Comparison of ENCODE assay signal across 17 cellular contexts in genomic region chr1:93609536-93609935, GRCh38.
DNase-seq lines count a peak whose midpoint lies in the region; ATAC-seq and TF ChIP-seq lines count a peak whose summit lies in the region.
"Had no signal": no experiment of that assay in that cellular context is flagged by ENCODE, and none has a peak within 500 bp of the region (broad histone marks: within the 10 kb centered on the region; RNA-seq: fewer than 3 reads in every experiment).

No MANE protein-coding gene starts in this region.

- H3K9me3 Mint-ChIP-seq in chondrocyte (ENCODE audit: low read depth) (no peaks in the 10 kb centered on the region), nephron (no peaks in the 10 kb centered on the region)
- H3K9me3 Mint-ChIP-seq: activated naive CD8-positive, alpha-beta T cell treated with anti-CD3 and anti-CD28 coated beads, Interleukin-2, amount 50 U/mL, for 24 hours; natural killer cell had no signal

- DNase-seq in heart left ventricle: no peak
- no peak for DNase-seq in cardiac septum (ENCODE audit: low spot score)
- no peak for DNase-seq in chondrocyte (ENCODE audit: low spot score)
- DNase-seq in tibial artery: no peak
- no peak for DNase-seq in GM19240 (ENCODE audit: insufficient read length, low spot score)
- no peak for DNase-seq in MG63
- no peak for DNase-seq in globus pallidus (ENCODE audit: low spot score)
- DNase-seq: activated naive CD8-positive, alpha-beta T cell treated with anti-CD3 and anti-CD28 coated beads, Interleukin-2, amount 50 U/mL, for 24 hours; Calu3; natural killer cell; NCI-H1417 treated with DMSO at 0.1 percent for 48 hours; SIG-M5; spleen; stimulated activated CD4-positive, alpha-beta T cell treated with anti-CD3 and anti-CD28 coated beads, Interleukin-4, amount 100 ng/mL, for 4 hours; T-helper 1 cell had no signal

- intact Hi-C loops in heart left ventricle (cut with DNase I) (no loop called here), cardiac septum (cut with DNase I) (no loop called here), tibial artery (cut with DNase I; ENCODE audit: low total_unique reads) (no loop called here)

- H3K4me1 Mint-ChIP-seq in chondrocyte (ENCODE audit: low read depth) (peaks cover 96% of the 10 kb centered on the region), nephron (peaks cover 95% of the 10 kb centered on the region)

- H3K27ac Mint-ChIP-seq in chondrocyte (ENCODE audit: unreplicated experiment): peak overlapping the region; percentile 11
- H3K27ac Mint-ChIP-seq in nephron: peak overlapping the region; percentile 46 to 93 (median 71)
- H3K27ac Mint-ChIP-seq: natural killer cell had no signal

- H3K9me3 ChIP-seq in heart left ventricle (no peaks in the 10 kb centered on the region), tibial artery (no peaks in the 10 kb centered on the region), MG63 (no peaks in the 10 kb centered on the region)
- H3K9me3 ChIP-seq: spleen had no signal

- WGBS in heart left ventricle, 4 donors: 81 to 92% (median 85%) methylated on average over 8 of the region's 8 CpGs

- peak overlapping the region; percentile 2 to 79 (median 61) for H3K27ac ChIP-seq in heart left ventricle
- peak overlapping the region; percentile 80 to 90 for H3K27ac ChIP-seq in tibial artery
- H3K27ac ChIP-seq: spleen had no signal

- TF ChIP-seq CTCF in heart left ventricle (IDR thresholded peaks at IDR 0.05) (no peak), chondrocyte (IDR thresholded peaks at IDR 0.05) (no peak), nephron (IDR thresholded peaks at IDR 0.05; ENCODE audit: unreplicated experiment in 3 of 3) (no peak), tibial artery (IDR thresholded peaks at IDR 0.05) (no peak)

- no peak for TF ChIP-seq POLR2A in heart left ventricle (IDR thresholded peaks at IDR 0.05)

- H3K27me3 ChIP-seq in heart left ventricle (no peaks in the 10 kb centered on the region), tibial artery (no peaks in the 10 kb centered on the region), MG63 (no peaks in the 10 kb centered on the region)
- H3K27me3 ChIP-seq: BLaER1 treated with 17β-estradiol and CSF1 and Interleukin-3, amounts not matched to agents 10 nM and 100 nM; spleen had no signal

- no peaks in the 10 kb centered on the region for H3K27me3 Mint-ChIP-seq in chondrocyte (ENCODE audit: low read depth)
- H3K27me3 Mint-ChIP-seq in nephron (ENCODE audit: low read depth): peaks cover 4% of the 10 kb centered on the region

- no peaks in the 10 kb centered on the region for H3K36me3 ChIP-seq in heart left ventricle
- H3K36me3 ChIP-seq in tibial artery: no peaks in the 10 kb centered on the region
- no peaks in the 10 kb centered on the region; the same call in 1 of the 2 replicates for H3K36me3 ChIP-seq in MG63
- H3K36me3 ChIP-seq: spleen had no signal

- H3K4me3 ChIP-seq in heart left ventricle (no peak overlapping the region), tibial artery (no peak overlapping the region), MG63 (no peak overlapping the region)
- H3K4me3 ChIP-seq: BLaER1 treated with 17β-estradiol and CSF1 and Interleukin-3, amounts not matched to agents 10 nM and 100 nM; spleen had no signal

- H3K36me3 Mint-ChIP-seq in chondrocyte (ENCODE audit: low read depth) (no peaks in the 10 kb centered on the region), nephron (ENCODE audit: low read depth) (peaks cover 9% of the 10 kb centered on the region)
- H3K36me3 Mint-ChIP-seq: natural killer cell had no signal

- H3K4me3 Mint-ChIP-seq in chondrocyte (ENCODE audit: unreplicated experiment) (no peak overlapping the region), nephron (peak overlapping the region in 1 of 3 experiments; percentile 24)
- H3K4me3 Mint-ChIP-seq: activated naive CD8-positive, alpha-beta T cell treated with anti-CD3 and anti-CD28 coated beads, Interleukin-2, amount 50 U/mL, for 24 hours; natural killer cell had no signal

- ATAC-seq in heart left ventricle: no peak
- ATAC-seq: activated naive CD8-positive, alpha-beta T cell treated with anti-CD3 and anti-CD28 coated beads, Interleukin-2, amount 50 U/mL, for 24 hours; natural killer cell had no signal

- H3K4me1 ChIP-seq in heart left ventricle (peaks cover 3 to 94% (median 59%) of the 10 kb centered on the region in 12 donors), tibial artery (peaks cover 0 to 93% (median 64%) of the 10 kb centered on the region in 4 donors)
